In genomic region chr1:243568793-243569192, GRCh38 we compare ENCODE assay signal across 24 cellular contexts.
A peak's percentile ranks its signal among the peaks of the same experiment; 100 is the strongest.
DNase-seq lines count a peak whose midpoint lies in the region; ATAC-seq and TF ChIP-seq lines count a peak whose summit lies in the region.
"Had no signal": no experiment of that assay in that cellular context is flagged by ENCODE, and none has a peak within 500 bp of the region (broad histone marks: within the 10 kb centered on the region; RNA-seq: fewer than 3 reads in every experiment).

No MANE protein-coding gene starts in this region.

- no peak overlapping the region for H3K4me2 ChIP-seq in mesenchymal stem cell (ENCODE audit: low read length, poor library complexity, severe bottlenecking)
- H3K4me2 ChIP-seq: GM23338, smooth muscle cell had no signal

- H2AK5ac ChIP-seq in mesenchymal stem cell (ENCODE audit: low read length, severe bottlenecking) = no peak overlapping the region

- H3K4ac ChIP-seq in mesenchymal stem cell (ENCODE audit: low read depth in 1 of 2, low read length in 2 of 2) = no peak overlapping the region

- no peak overlapping the region for H4K8ac ChIP-seq in mesenchymal stem cell (ENCODE audit: low read length)

- H3K4me1 ChIP-seq in mesenchymal stem cell (ENCODE audit: control insufficient read depth, insufficient read depth, low read depth, low read length) = peaks cover 1% of the 10 kb centered on the region
- no peaks in the 10 kb centered on the region for H3K4me1 ChIP-seq in SJCRH30
- H3K4me1 ChIP-seq: BE2C, heart right ventricle, psoas muscle had no signal

- no peak overlapping the region for H3K4me3 ChIP-seq in BJ (ENCODE audit: low read depth, low read length)
- no peak overlapping the region for H3K4me3 ChIP-seq in MG63
- no peak overlapping the region for H3K4me3 ChIP-seq in mesenchymal stem cell (ENCODE audit: insufficient read depth in 1 of 2, low read depth in 1 of 2, low read length in 2 of 2)
- no peak overlapping the region for H3K4me3 ChIP-seq in SJCRH30
- H3K4me3 ChIP-seq: GM23338, heart right ventricle, psoas muscle, SK-N-MC, smooth muscle cell, transverse colon had no signal

- H3K14ac ChIP-seq in mesenchymal stem cell (ENCODE audit: low read length in 2 of 2) = no peak overlapping the region

- H2BK120ac ChIP-seq in mesenchymal stem cell (ENCODE audit: low read depth, low read length) = no peak overlapping the region

- peaks cover 5% of the 10 kb centered on the region for H3K79me1 ChIP-seq in mesenchymal stem cell (replicated peaks; ENCODE audit: low read length, poor library complexity, severe bottlenecking)

- H3K36me3 ChIP-seq in BJ (ENCODE audit: control insufficient read depth, insufficient read depth, low read length) = no peaks in the 10 kb centered on the region
- H3K36me3 ChIP-seq in MG63 = no peaks in the 10 kb centered on the region
- peaks cover 5 to 33% of the 10 kb centered on the region in 2 experiments for H3K36me3 ChIP-seq in mesenchymal stem cell (ENCODE audit: control insufficient read depth in 1 of 2, insufficient read depth in 2 of 2, low read depth in 1 of 2, low read length in 2 of 2)
- peaks cover 6% of the 10 kb centered on the region for H3K36me3 ChIP-seq in SJCRH30
- H3K36me3 ChIP-seq: BE2C, transverse colon had no signal

- peak overlapping the region in 1 of 2 experiments; percentile 12 for H3K18ac ChIP-seq in mesenchymal stem cell (ENCODE audit: low read depth in 1 of 2, low read length in 2 of 2)

- DNase-seq in BJ (ENCODE audit: low read depth) (peak; percentile 16), MG63 (peak; percentile 56), dedifferentiated amniotic fluid mesenchymal stem cell (ENCODE audit: extremely low spot score) (peak; percentile 22), mesenchymal stem cell (peak; percentile 37), SJCRH30 (no peak), NCI-H2171 (lab: John Stamatoyannopoulos, UW) (no peak), GM10266 (ENCODE audit: extremely low spot score) (no peak)
- DNase-seq: activated CD4-positive, alpha-beta memory T cell treated with anti-CD3 and anti-CD28 coated beads for 36 hours; activated T-cell treated with anti-CD3 and anti-CD28 coated beads for 4 hours; amygdala; BE2C; effector CD8-positive, alpha-beta T cell; heart right ventricle; NCI-H2227 treated with DMSO at 0.1 percent for 48 hours; NCI-H82; psoas muscle; stimulated activated CD4-positive, alpha-beta T cell treated with anti-CD3 and anti-CD28 coated beads, Interleukin-2, amount 100 ng/mL, for 48 hours; stimulated activated naive CD8-positive, alpha-beta T cell treated with anti-CD3 and anti-CD28 coated beads, Interleukin-15, Interleukin-2, amounts not matched to agents 100 U/mL and 50 U/mL, for 24 hours; T-helper 2 cell; transverse colon had no signal

- H3K27ac ChIP-seq in mesenchymal stem cell (ENCODE audit: low read length, poor library complexity, severe bottlenecking) (no peak overlapping the region), SJCRH30 (no peak overlapping the region)
- H3K27ac ChIP-seq: heart right ventricle, psoas muscle, SK-N-MC had no signal

- H4K91ac ChIP-seq in mesenchymal stem cell (ENCODE audit: low read length) = no peak overlapping the region

- CTCF ChIA-PET in BJ (lab: Yijun Ruan, JAX) = interaction anchor here (0.7 kb wide), 1 partner anchor 10 kb away, joined by 3 read pairs; no protein-coding TSS in a partner anchor

- H3K9me3 ChIP-seq in MG63 (no peaks in the 10 kb centered on the region), mesenchymal stem cell (ENCODE audit: control insufficient read depth, low read length) (no peaks in the 10 kb centered on the region), SJCRH30 (replicated peaks) (no peaks in the 10 kb centered on the region)
- H3K9me3 ChIP-seq: BE2C, heart right ventricle, psoas muscle, transverse colon had no signal

- no peak overlapping the region for H3K23ac ChIP-seq in mesenchymal stem cell (ENCODE audit: low read length in 2 of 2)

- no peak overlapping the region for H2BK15ac ChIP-seq in mesenchymal stem cell (ENCODE audit: low read depth, poor library complexity, severe bottlenecking)

- no peak overlapping the region for H3K9ac ChIP-seq in mesenchymal stem cell (ENCODE audit: low read length)

- ATAC-seq in HG02938 (IDR thresholded peaks at IDR 0.05; ENCODE audit: unreplicated experiment) = no peak
- ATAC-seq: GM23338; heart right ventricle; psoas muscle; stimulated activated naive CD8-positive, alpha-beta T cell treated with anti-CD3 and anti-CD28 coated beads, Interleukin-15, Interleukin-2, amounts not matched to agents 100 U/mL and 50 U/mL, for 24 hours had no signal

- H3K27me3 ChIP-seq in BJ (ENCODE audit: control insufficient read depth, insufficient read depth, low read length) = no peaks in the 10 kb centered on the region
- no peaks in the 10 kb centered on the region for H3K27me3 ChIP-seq in MG63
- no peaks in the 10 kb centered on the region for H3K27me3 ChIP-seq in mesenchymal stem cell (ENCODE audit: control insufficient read depth in 1 of 2, insufficient read depth in 1 of 2, low read length in 2 of 2)
- no peaks in the 10 kb centered on the region for H3K27me3 ChIP-seq in SJCRH30
- H3K27me3 ChIP-seq: BE2C, heart right ventricle, transverse colon had no signal

- H2BK12ac ChIP-seq in mesenchymal stem cell (ENCODE audit: low read length in 2 of 2) = no peak overlapping the region

- TF ChIP-seq CTCF in BJ (IDR thresholded peaks at IDR 0.05; ENCODE audit: insufficient read depth, low read depth, low read length) (no peak), GM10266 (IDR thresholded peaks at IDR 0.05; ENCODE audit: control insufficient read depth, insufficient read depth, low read depth, missing control alignments) (no peak)

- H2AFZ ChIP-seq in mesenchymal stem cell (ENCODE audit: low read depth, low read length) = no peak overlapping the region
- H2AFZ ChIP-seq: GM23338 had no signal

- POLR2A ChIA-PET in BJ (lab: Charles Lee) = no interaction called here

- WGBS in mesenchymal stem cell = 51% methylated on average over 3 of the region's 4 CpGs

- no peak overlapping the region for H2BK5ac ChIP-seq in mesenchymal stem cell (ENCODE audit: low read depth, low read length, poor library complexity, severe bottlenecking)

Comparison
In these comparisons a context has a peak if more than half of its experiments do, and no peak if none do; other contexts are left out.
1. DNase-seq: peak in BJ (single experiment), MG63 (single experiment), dedifferentiated amniotic fluid mesenchymal stem cell (single experiment) and mesenchymal stem cell (single experiment); none in SJCRH30 (0 of 2), NCI-H2171 (single experiment) and GM10266 (single experiment).